Comparison of ENCODE assay signal across 1 cellular context in the genomic region with DNA sequence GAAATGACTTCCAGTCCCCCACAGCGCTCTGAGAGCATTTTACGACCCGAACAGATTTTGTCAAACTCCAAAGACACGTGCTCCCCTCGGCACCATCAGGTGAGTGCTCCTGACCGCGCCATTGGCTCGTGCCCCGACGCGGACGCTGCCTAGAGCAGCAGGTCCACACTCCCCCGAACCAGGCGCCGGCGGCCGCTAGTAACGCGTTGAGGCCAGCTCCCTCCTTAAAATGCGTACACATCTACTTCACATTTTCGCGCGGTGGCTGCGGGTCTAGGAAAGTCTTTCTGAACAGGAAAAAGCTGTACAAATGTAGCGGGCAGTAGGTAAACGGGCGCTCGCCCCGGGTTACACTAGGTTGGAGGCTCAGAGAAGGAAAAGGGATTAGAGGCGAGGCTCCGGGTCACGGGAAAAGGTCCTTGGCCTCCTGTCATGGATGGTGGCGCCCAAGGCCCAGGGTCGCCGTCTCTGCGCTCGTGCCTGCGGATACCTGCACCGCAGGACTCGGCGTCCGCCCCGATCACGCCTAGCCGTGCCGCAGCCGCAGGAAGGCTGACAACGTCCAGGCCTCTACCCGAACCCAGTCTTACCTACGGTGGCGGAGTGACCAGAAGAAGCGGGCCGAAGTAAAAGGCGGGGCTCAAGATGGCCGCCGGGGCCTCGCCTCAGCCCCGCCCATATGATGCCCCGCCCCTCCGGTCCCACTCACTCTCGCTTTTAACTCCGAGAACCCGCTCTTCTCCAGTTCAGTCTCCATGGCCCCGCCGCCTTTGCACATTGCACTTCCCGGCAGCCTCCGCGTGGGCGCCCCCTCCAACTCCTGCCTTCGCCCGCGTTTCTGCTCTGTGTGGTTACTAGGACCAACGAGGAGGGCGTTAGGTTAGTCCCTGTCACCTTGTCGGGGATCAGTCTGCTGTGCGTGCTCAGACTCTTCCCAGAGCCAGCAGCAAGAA.
TF ChIP-seq lines count a peak whose summit lies in the region.

A gene with protein sequence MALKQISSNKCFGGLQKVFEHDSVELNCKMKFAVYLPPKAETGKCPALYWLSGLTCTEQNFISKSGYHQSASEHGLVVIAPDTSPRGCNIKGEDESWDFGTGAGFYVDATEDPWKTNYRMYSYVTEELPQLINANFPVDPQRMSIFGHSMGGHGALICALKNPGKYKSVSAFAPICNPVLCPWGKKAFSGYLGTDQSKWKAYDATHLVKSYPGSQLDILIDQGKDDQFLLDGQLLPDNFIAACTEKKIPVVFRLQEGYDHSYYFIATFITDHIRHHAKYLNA (minus strand): TSS at position 647 of the 953 bp plus-strand sequence. CDS start 5,748 bp downstream, outside the sequence.

TF ChIP-seq in K562, 482 proteins besides CTCF, POLR2A, EP300 and RAD21 (continued from another document and continues in another):
- TF ChIP-seq, protein P1, sequence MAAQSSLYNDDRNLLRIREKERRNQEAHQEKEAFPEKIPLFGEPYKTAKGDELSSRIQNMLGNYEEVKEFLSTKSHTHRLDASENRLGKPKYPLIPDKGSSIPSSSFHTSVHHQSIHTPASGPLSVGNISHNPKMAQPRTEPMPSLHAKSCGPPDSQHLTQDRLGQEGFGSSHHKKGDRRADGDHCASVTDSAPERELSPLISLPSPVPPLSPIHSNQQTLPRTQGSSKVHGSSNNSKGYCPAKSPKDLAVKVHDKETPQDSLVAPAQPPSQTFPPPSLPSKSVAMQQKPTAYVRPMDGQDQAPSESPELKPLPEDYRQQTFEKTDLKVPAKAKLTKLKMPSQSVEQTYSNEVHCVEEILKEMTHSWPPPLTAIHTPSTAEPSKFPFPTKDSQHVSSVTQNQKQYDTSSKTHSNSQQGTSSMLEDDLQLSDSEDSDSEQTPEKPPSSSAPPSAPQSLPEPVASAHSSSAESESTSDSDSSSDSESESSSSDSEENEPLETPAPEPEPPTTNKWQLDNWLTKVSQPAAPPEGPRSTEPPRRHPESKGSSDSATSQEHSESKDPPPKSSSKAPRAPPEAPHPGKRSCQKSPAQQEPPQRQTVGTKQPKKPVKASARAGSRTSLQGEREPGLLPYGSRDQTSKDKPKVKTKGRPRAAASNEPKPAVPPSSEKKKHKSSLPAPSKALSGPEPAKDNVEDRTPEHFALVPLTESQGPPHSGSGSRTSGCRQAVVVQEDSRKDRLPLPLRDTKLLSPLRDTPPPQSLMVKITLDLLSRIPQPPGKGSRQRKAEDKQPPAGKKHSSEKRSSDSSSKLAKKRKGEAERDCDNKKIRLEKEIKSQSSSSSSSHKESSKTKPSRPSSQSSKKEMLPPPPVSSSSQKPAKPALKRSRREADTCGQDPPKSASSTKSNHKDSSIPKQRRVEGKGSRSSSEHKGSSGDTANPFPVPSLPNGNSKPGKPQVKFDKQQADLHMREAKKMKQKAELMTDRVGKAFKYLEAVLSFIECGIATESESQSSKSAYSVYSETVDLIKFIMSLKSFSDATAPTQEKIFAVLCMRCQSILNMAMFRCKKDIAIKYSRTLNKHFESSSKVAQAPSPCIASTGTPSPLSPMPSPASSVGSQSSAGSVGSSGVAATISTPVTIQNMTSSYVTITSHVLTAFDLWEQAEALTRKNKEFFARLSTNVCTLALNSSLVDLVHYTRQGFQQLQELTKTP (IDR thresholded peaks at IDR 0.05; ENCODE audit: low read depth in 1 of 2, partially characterized antibody in 2 of 2), result no peak
- TF ChIP-seq, protein P2, sequence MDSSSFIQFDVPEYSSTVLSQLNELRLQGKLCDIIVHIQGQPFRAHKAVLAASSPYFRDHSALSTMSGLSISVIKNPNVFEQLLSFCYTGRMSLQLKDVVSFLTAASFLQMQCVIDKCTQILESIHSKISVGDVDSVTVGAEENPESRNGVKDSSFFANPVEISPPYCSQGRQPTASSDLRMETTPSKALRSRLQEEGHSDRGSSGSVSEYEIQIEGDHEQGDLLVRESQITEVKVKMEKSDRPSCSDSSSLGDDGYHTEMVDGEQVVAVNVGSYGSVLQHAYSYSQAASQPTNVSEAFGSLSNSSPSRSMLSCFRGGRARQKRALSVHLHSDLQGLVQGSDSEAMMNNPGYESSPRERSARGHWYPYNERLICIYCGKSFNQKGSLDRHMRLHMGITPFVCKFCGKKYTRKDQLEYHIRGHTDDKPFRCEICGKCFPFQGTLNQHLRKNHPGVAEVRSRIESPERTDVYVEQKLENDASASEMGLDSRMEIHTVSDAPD (CRISPR knock-in tag; IDR thresholded peaks at IDR 0.05), result no peak
- no peak for TF ChIP-seq TFAM (CRISPR knock-in tag; conservative IDR thresholded peaks at IDR 0.05)
- TF ChIP-seq USF1 (CRISPR knock-in tag; IDR thresholded peaks at IDR 0.05), result peak; percentile 81
- no peak for TF ChIP-seq CEBPG (CRISPR knock-in tag; IDR thresholded peaks at IDR 0.05)
- no peak for TF ChIP-seq CEBPG (tag; conservative IDR thresholded peaks at IDR 0.05 in 1 of 2, IDR thresholded peaks at IDR 0.05 in 1 of 2)
- peak; percentile 82 for TF ChIP-seq VEZF1 (CRISPR knock-in tag; IDR thresholded peaks at IDR 0.05)
- TF ChIP-seq, protein P3, sequence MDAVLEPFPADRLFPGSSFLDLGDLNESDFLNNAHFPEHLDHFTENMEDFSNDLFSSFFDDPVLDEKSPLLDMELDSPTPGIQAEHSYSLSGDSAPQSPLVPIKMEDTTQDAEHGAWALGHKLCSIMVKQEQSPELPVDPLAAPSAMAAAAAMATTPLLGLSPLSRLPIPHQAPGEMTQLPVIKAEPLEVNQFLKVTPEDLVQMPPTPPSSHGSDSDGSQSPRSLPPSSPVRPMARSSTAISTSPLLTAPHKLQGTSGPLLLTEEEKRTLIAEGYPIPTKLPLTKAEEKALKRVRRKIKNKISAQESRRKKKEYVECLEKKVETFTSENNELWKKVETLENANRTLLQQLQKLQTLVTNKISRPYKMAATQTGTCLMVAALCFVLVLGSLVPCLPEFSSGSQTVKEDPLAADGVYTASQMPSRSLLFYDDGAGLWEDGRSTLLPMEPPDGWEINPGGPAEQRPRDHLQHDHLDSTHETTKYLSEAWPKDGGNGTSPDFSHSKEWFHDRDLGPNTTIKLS (IDR thresholded peaks at IDR 0.05; ENCODE audit: borderline replicate concordance, low read depth), result 0 out of 2 replicates have a peak, but pooled peaks have one; percentile 30
- TF ChIP-seq BRD9 (IDR thresholded peaks at IDR 0.05; ENCODE audit: low read depth, partially characterized antibody), result no peak
- TF ChIP-seq GTF2E2 (tag; IDR thresholded peaks at IDR 0.05), result no peak
- TF ChIP-seq, protein P4, sequence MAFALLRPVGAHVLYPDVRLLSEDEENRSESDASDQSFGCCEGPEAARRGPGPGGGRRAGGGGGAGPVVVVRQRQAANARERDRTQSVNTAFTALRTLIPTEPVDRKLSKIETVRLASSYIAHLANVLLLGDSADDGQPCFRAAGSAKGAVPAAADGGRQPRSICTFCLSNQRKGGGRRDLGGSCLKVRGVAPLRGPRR (CRISPR knock-in tag; IDR thresholded peaks at IDR 0.05), result no peak
- no peak for TF ChIP-seq KLF1 (tag; IDR thresholded peaks at IDR 0.05)
- TF ChIP-seq HNRNPL (IDR thresholded peaks at IDR 0.05; ENCODE audit: low read depth, low read length), result no peak
- TF ChIP-seq RBM39 (optimal IDR thresholded peaks at IDR 0.05; ENCODE audit: low read depth, low read length), result no peak
- peak; percentile 52; the same call in 1 of the 2 replicates for TF ChIP-seq PML (IDR thresholded peaks at IDR 0.05; ENCODE audit: low read length)
- no peak for TF ChIP-seq CBFA2T3 (IDR thresholded peaks at IDR 0.05)
- TF ChIP-seq, protein P5, sequence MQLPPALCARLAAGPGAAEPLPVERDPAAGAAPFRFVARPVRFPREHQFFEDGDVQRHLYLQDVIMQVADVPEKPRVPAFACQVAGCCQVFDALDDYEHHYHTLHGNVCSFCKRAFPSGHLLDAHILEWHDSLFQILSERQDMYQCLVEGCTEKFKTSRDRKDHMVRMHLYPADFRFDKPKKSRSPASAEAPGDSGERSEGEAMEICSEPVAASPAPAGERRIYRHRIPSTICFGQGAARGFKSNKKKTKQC (CRISPR knock-in tag; IDR thresholded peaks at IDR 0.05), result 0 out of 2 replicates have a peak, but pooled peaks have one; percentile 34
- no peak for TF ChIP-seq ELK3 (CRISPR knock-in tag; IDR thresholded peaks at IDR 0.05)
- no peak for TF ChIP-seq ZNF444 (CRISPR knock-in tag; IDR thresholded peaks at IDR 0.05)
- no peak for TF ChIP-seq MAFK (IDR thresholded peaks at IDR 0.05; ENCODE audit: low read length)
- TF ChIP-seq YBX1 (IDR thresholded peaks at IDR 0.05), result no peak
- no peak for TF ChIP-seq ZNF316 (IDR thresholded peaks at IDR 0.05)
- no peak for TF ChIP-seq BACH1 (tag; IDR thresholded peaks at IDR 0.05)
- TF ChIP-seq RBBP5 (IDR thresholded peaks at IDR 0.05; ENCODE audit: borderline replicate concordance, insufficient read depth, low read length, poor library complexity, severe bottlenecking), result peak; percentile 79
- no peak for TF ChIP-seq DPF2 (IDR thresholded peaks at IDR 0.05)
- TF ChIP-seq ZNF277 (CRISPR knock-in tag; IDR thresholded peaks at IDR 0.05; ENCODE audit: borderline replicate concordance), result no peak
- peak; percentile 59 for TF ChIP-seq SMAD1 (IDR thresholded peaks at IDR 0.05; ENCODE audit: low read depth, low read length, partially characterized antibody)
- TF ChIP-seq JUND (IDR thresholded peaks at IDR 0.05; ENCODE audit: borderline replicate concordance, low read depth, low read length), result no peak
- no peak for TF ChIP-seq JUND (tag; IDR thresholded peaks at IDR 0.05; ENCODE audit: borderline replicate concordance, low read depth, low read length)
- no peak for TF ChIP-seq CCAR2 (IDR thresholded peaks at IDR 0.05; ENCODE audit: low read depth, low read length)
- peak; percentile 90 for TF ChIP-seq ZNF592 (IDR thresholded peaks at IDR 0.05)
- peak; percentile 80 for TF ChIP-seq MYC (IDR thresholded peaks at IDR 0.05; ENCODE audit: low read depth, low read length)
- TF ChIP-seq MYC (CRISPR knock-in tag; IDR thresholded peaks at IDR 0.05; ENCODE audit: borderline replicate concordance, low read depth), result no peak
- no peak for TF ChIP-seq ELF2 (CRISPR knock-in tag; IDR thresholded peaks at IDR 0.05)
